26 cellular contexts compared by ENCODE assay signal in genomic region chr2:37301408-37301807, GRCh38. TPM values are rescaled to one million over a fixed set of nuclear protein-coding genes. Genes with fewer than 3 reads are reported as not detected.
DNase-seq lines count a peak whose midpoint lies in the region; ATAC-seq and TF ChIP-seq lines count a peak whose summit lies in the region.
"Had no signal": no experiment of that assay in that cellular context is flagged by ENCODE, and none has a peak within 500 bp of the region (broad histone marks: within the 10 kb centered on the region; RNA-seq: fewer than 3 reads in every experiment).

No MANE protein-coding gene starts in this region.

- H3K4me3 ChIP-seq in SK-N-SH (ENCODE audit: low read depth in 2 of 2, low read length in 1 of 2) (no peak overlapping the region), HCT116 (replicated peaks in 1 of 2; ENCODE audit: low read depth in 1 of 2, low read length in 2 of 2) (no peak overlapping the region)
- H3K4me3 ChIP-seq: adrenal gland, esophagus squamous epithelium, gastrocnemius medialis, prostate gland, upper lobe of left lung had no signal

- POLR2A ChIA-PET in SK-N-SH (lab: Yijun Ruan, JAX), result no interaction called here
- POLR2A ChIA-PET in HCT116 (lab: Charles Lee), result no interaction called here

- H2AFZ ChIP-seq in SK-N-SH (ENCODE audit: low read depth) (no peak overlapping the region), HCT116 (ENCODE audit: low read depth, low read length, poor library complexity, severe bottlenecking) (no peak overlapping the region)

- ATAC-seq in SK-N-SH treated with all-trans-retinoic acid at 6 μM for 48 hours, result no peak; the same call in 2 of the 3 replicates
- ATAC-seq in HCT116, result peak; percentile 60; the same call in 1 of the 2 replicates
- no peak for ATAC-seq in HG02763 (IDR thresholded peaks at IDR 0.05; ENCODE audit: unreplicated experiment)
- ATAC-seq: gastrocnemius medialis had no signal

- H3K36me3 ChIP-seq in SK-N-SH (replicated peaks in 1 of 2; ENCODE audit: control insufficient read depth in 1 of 2, insufficient read depth in 2 of 2, low read length in 1 of 2) (peaks cover 0 to 11% of the 10 kb centered on the region in 2 experiments), HCT116 (ENCODE audit: control insufficient read depth in 1 of 2, insufficient read depth in 2 of 2, low read length in 2 of 2) (no peaks in the 10 kb centered on the region)
- H3K36me3 ChIP-seq: adrenal gland, brain microvascular endothelial cell, esophagus squamous epithelium, gastrocnemius medialis, prostate gland, upper lobe of left lung had no signal

- no peak for TF ChIP-seq EP300 in SK-N-SH (IDR thresholded peaks at IDR 0.05; ENCODE audit: borderline replicate concordance in 1 of 2, low read depth in 1 of 2, low read length in 1 of 2)

- H3K9me2 ChIP-seq in SK-N-SH, result no peaks in the 10 kb centered on the region
- no peaks in the 10 kb centered on the region for H3K9me2 ChIP-seq in HCT116 (ENCODE audit: insufficient read depth)

- intact Hi-C loops in HCT116 (cut with micrococcal nuclease), result no loop called here

- peaks cover 10% of the 10 kb centered on the region for H4K20me1 ChIP-seq in SK-N-SH (ENCODE audit: insufficient read depth)
- no peaks in the 10 kb centered on the region for H4K20me1 ChIP-seq in HCT116 (ENCODE audit: insufficient read depth)

- H3K4me1 ChIP-seq in SK-N-SH (ENCODE audit: control insufficient read depth in 1 of 2, insufficient read depth in 2 of 2, low read depth in 1 of 2, low read length in 1 of 2) (peaks cover 7 to 13% of the 10 kb centered on the region in 2 experiments; a peak in 3 of 4 replicates), HCT116 (ENCODE audit: control insufficient read depth in 1 of 2, insufficient read depth in 2 of 2, low read length in 2 of 2) (peaks cover 0 to 13% of the 10 kb centered on the region in 2 experiments; a peak in 2 of 4 replicates)
- H3K4me1 ChIP-seq: prostate gland had no signal

- peaks cover 22% of the 10 kb centered on the region for H3F3A ChIP-seq in SK-N-SH (replicated peaks; ENCODE audit: insufficient read depth)

- H3K27ac ChIP-seq in SK-N-SH (ENCODE audit: low read depth in 2 of 2, low read length in 1 of 2), result no peak overlapping the region; a peak in 1 of 4 replicates
- no peak overlapping the region for H3K27ac ChIP-seq in HCT116 (ENCODE audit: low read depth, low read length)
- H3K27ac ChIP-seq: adrenal gland, brain microvascular endothelial cell, esophagus squamous epithelium, gastrocnemius medialis, prostate gland, upper lobe of left lung had no signal

- TF ChIP-seq RAD21 in SK-N-SH (IDR thresholded peaks at IDR 0.05; ENCODE audit: low read length) (no peak), HCT116 (IDR thresholded peaks at IDR 0.05; ENCODE audit: low read depth) (no peak)

- no peaks in the 10 kb centered on the region for H3K9me3 ChIP-seq in SK-N-SH
- no peaks in the 10 kb centered on the region for H3K9me3 ChIP-seq in HCT116 (ENCODE audit: control insufficient read depth in 1 of 2, insufficient read depth in 1 of 2, low read depth in 1 of 2, low read length in 2 of 2)
- H3K9me3 ChIP-seq: adrenal gland, esophagus squamous epithelium, gastrocnemius medialis, prostate gland, upper lobe of left lung had no signal

- DNase-seq in SK-N-SH (no peak), HCT116 (ENCODE audit: low read depth, low spot score) (no peak), RKO (ENCODE audit: low spot score) (peak; percentile 9), kidney tubule cell (ENCODE audit: low spot score) (peak; percentile 30), NCI-H526 (lab: John Stamatoyannopoulos, UW) (no peak)
- DNase-seq in activated naive CD4-positive, alpha-beta T cell treated with anti-CD3 and anti-CD28 coated beads, Interleukin-2, amount 50 U/mL, for 16 hours, result no peak
- DNase-seq: activated B cell treated with CpG ODN at 0.5 μM for 24 hours; activated CD4-positive, alpha-beta memory T cell treated with anti-CD3 and anti-CD28 coated beads for 36 hours; activated gamma-delta T cell; activated T-cell treated with anti-CD3 and anti-CD28 coated beads for 4 hours; adrenal gland; brain microvascular endothelial cell; CD8-positive, alpha-beta memory T cell; DMS153; effector memory CD4-positive, alpha-beta T cell; esophagus squamous epithelium; gastrocnemius medialis; GDM1; KG1; NCI-H1694 treated with DMSO at 0.1 percent for 48 hours; SHP77; substantia nigra; upper lobe of left lung had no signal

- RAD21 ChIA-PET in HCT116 (lab: Charles Lee; ENCODE audit: low non-redundant PET in 1 of 2, low total read pairs in 2 of 2, uncharacterized antibody in 2 of 2, unreplicated experiment in 2 of 2), result no interaction called here

- peaks cover 98% of the 10 kb centered on the region for H3K79me2 ChIP-seq in SK-N-SH (ENCODE audit: insufficient read depth)
- no peaks in the 10 kb centered on the region for H3K79me2 ChIP-seq in HCT116 (ENCODE audit: insufficient read depth, low read length)

- CTCF ChIA-PET in SK-N-SH (lab: Yijun Ruan, JAX) (interaction anchor here (0.7 to 1.3 kb wide), 4 partner anchors 9 to 589 kb away, joined by 3 to 4 read pairs (median 4); no protein-coding TSS in a partner anchor), HCT116 (lab: Charles Lee) (no interaction called here)

- H3K9ac ChIP-seq in SK-N-SH, result no peak overlapping the region
- no peak overlapping the region for H3K9ac ChIP-seq in HCT116 (ENCODE audit: low read length)

- BruUV-seq in HCT116 (replicated peaks; lab: Mats Ljungman, UMichigan), result no TSS peak

- WGBS in SK-N-SH (ENCODE audit: low lambda C conversion rate), result 67% methylated on average over 2 of the region's 2 CpGs

- H3K27me3 ChIP-seq in SK-N-SH (ENCODE audit: insufficient read depth), result no peaks in the 10 kb centered on the region
- H3K27me3 ChIP-seq in HCT116 (ENCODE audit: insufficient read depth, low read length), result no peaks in the 10 kb centered on the region
- H3K27me3 ChIP-seq: adrenal gland, brain microvascular endothelial cell, esophagus squamous epithelium, gastrocnemius medialis, upper lobe of left lung had no signal

- TF ChIP-seq CTCF in SK-N-SH (IDR thresholded peaks at IDR 0.05) (no peak), HCT116 (IDR thresholded peaks at IDR 0.05 in 2 of 3, conservative IDR thresholded peaks at IDR 0.05 in 1 of 3; ENCODE audit: borderline replicate concordance in 1 of 3, insufficient read depth in 1 of 3, low read depth in 2 of 3, low read length in 2 of 3) (no peak)

- TF ChIP-seq POLR2A in HCT116 (IDR thresholded peaks at IDR 0.05; ENCODE audit: borderline replicate concordance, extremely low read depth, insufficient read depth, insufficient read length), result no peak

- H3K4me2 ChIP-seq in SK-N-SH (no peak overlapping the region), HCT116 (ENCODE audit: low read length) (no peak overlapping the region; the same call in 1 of the 2 replicates)

TF ChIP-seq in SK-N-SH treated with all-trans-retinoic acid at 6 μM for 48 hours, 23 proteins besides CTCF, POLR2A, EP300 and RAD21:
- TF ChIP-seq GLIS3 (CRISPR knock-in tag; IDR thresholded peaks at IDR 0.05), result no peak
- TF ChIP-seq ISL1 (CRISPR knock-in tag; IDR thresholded peaks at IDR 0.05), result peak; percentile 6; the same call in 1 of the 2 replicates

TF ChIP-seq in SK-N-SH, 30 proteins besides CTCF, POLR2A, EP300 and RAD21 (continues in another document):
- TF ChIP-seq RFX5 (IDR thresholded peaks at IDR 0.05; ENCODE audit: low read length) (no peak), FOXJ3 (CRISPR knock-in tag; IDR thresholded peaks at IDR 0.05) (no peak), GATA2 (CRISPR knock-in tag; IDR thresholded peaks at IDR 0.05) (no peak), TCF12 (IDR thresholded peaks at IDR 0.05) (no peak), ELF1 (IDR thresholded peaks at IDR 0.05) (no peak), RXRA (IDR thresholded peaks at IDR 0.05; ENCODE audit: borderline replicate concordance, low read depth) (no peak), GABPA (IDR thresholded peaks at IDR 0.05; ENCODE audit: low read depth) (no peak)

TF ChIP-seq in HCT116, 20 proteins besides CTCF, POLR2A, EP300 and RAD21:
- TF ChIP-seq REST (IDR thresholded peaks at IDR 0.05; ENCODE audit: low read depth) (no peak), FOSL1 (IDR thresholded peaks at IDR 0.05; ENCODE audit: low read depth) (0 out of 2 replicates have a peak, but pooled peaks have one; percentile 10)
- TF ChIP-seq, protein P1, sequence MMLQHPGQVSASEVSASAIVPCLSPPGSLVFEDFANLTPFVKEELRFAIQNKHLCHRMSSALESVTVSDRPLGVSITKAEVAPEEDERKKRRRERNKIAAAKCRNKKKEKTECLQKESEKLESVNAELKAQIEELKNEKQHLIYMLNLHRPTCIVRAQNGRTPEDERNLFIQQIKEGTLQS (IDR thresholded peaks at IDR 0.05), result no peak

RNA-seq across cellular contexts. Expression of gene PRKD3, which starts 23.2 kb away (rescaled TPM):
- polyA plus RNA-seq in SK-N-SH (2012; rRNA removed), result 15.9 and 17.5 TPM in 2 replicates
- polyA plus RNA-seq in SK-N-SH (2012; cell fraction: cytosol; rRNA removed), result 20.5 and 20.9 TPM in 2 replicates
- 14.8 and 25.9 TPM in 2 replicates for polyA plus RNA-seq in SK-N-SH (2012; cell fraction: nucleus; rRNA removed)
- total RNA-seq in HCT116 (2021; ENCODE audit: unreplicated experiment), result 13.9 TPM
- polyA plus RNA-seq in HCT116 (2012), result 4.6 and 5.7 TPM in 2 replicates

RNA-seq across cellular contexts. Expression of gene QPCT, which starts 43.0 kb away (rescaled TPM):
- 0.06 and 0.12 TPM in 2 replicates for polyA plus RNA-seq in SK-N-SH (2012; rRNA removed)
- 0.21 and 0.22 TPM in 2 replicates for polyA plus RNA-seq in SK-N-SH (2012; cell fraction: cytosol; rRNA removed)
- polyA plus RNA-seq in SK-N-SH (2012; cell fraction: nucleus; rRNA removed), result 0.09 and 0.36 TPM in 2 replicates
- not detected for total RNA-seq in HCT116 (2021; ENCODE audit: unreplicated experiment)
- polyA plus RNA-seq in HCT116 (2012), result not detected in 2 replicates

Comparison
In these comparisons a context has a peak if more than half of its experiments do, and no peak if none do; other contexts are left out.
1. DNase-seq: peak in RKO (single experiment) and kidney tubule cell (single experiment); none in SK-N-SH (single experiment), HCT116 (single experiment), NCI-H526 (0 of 2) and activated naive CD4-positive, alpha-beta T cell treated with anti-CD3 and anti-CD28 coated beads, Interleukin-2, amount 50 U/mL, for 16 hours (single experiment).